Comparison of ENCODE assay signal across 16 cellular contexts in the genomic region with DNA sequence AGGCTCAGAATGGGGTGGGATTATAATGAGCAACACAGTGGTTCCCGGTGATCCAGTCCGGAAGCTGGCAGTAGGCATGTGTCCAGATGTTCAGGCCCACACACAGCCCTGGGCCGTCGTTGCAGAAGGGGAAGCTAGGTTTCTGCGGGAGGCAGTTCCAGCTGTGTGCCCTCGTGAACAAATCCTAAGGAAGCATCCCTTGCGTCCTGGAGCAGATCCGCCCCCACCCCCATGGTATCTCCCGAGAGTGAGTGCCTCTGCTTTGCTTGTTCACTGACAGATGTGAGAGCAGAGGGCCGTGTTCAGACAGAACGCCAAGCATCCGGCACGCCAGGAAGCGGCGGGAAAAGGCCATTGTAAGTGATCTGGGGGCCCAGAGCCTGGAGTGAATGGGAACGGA.
DNase-seq lines count a peak whose midpoint lies in the region; ATAC-seq, FAIRE-seq and TF ChIP-seq lines count a peak whose summit lies in the region.
"Had no signal": no experiment of that assay in that cellular context is flagged by ENCODE, and none has a peak within 500 bp of the region (broad histone marks: within the 10 kb centered on the region; RNA-seq: fewer than 3 reads in every experiment).

No MANE protein-coding gene starts in this region.

- H3K36me3 ChIP-seq in heart left ventricle (peaks cover 0 to 98% (median 82%) of the 10 kb centered on the region in 9 donors), endothelial cell of umbilical vein (ENCODE audit: control insufficient read depth in 2 of 2, extremely low read depth in 1 of 2, insufficient read depth in 2 of 2, low read length in 2 of 2) (no peaks in the 10 kb centered on the region), lung (ENCODE audit: control insufficient read depth in 2 of 2, insufficient read depth in 2 of 2, low read length in 2 of 2) (peaks cover 0 to 1% of the 10 kb centered on the region in 2 donors), upper lobe of right lung (no peaks in the 10 kb centered on the region)
- H3K36me3 ChIP-seq: colonic mucosa, prostate gland had no signal

- TF ChIP-seq CTCF in heart left ventricle (IDR thresholded peaks at IDR 0.05): no peak
- TF ChIP-seq CTCF in endothelial cell of umbilical vein (IDR thresholded peaks at IDR 0.05; ENCODE audit: extremely low read depth in 1 of 2, insufficient read depth in 1 of 2, low read depth in 1 of 2, low read length in 2 of 2): no peak
- TF ChIP-seq CTCF in lung (IDR thresholded peaks at IDR 0.05; ENCODE audit: control extremely low read depth, extremely low read depth): no peak
- no peak for TF ChIP-seq CTCF in upper lobe of right lung (IDR thresholded peaks at IDR 0.05)

- no peak overlapping the region for H3K9ac ChIP-seq in endothelial cell of umbilical vein (replicated peaks; ENCODE audit: extremely low read depth, insufficient read depth, low read length)

- DNase-seq in heart left ventricle (no peak), Right ventricle myocardium superior (no peak), endothelial cell of umbilical vein (ENCODE audit: low read depth, low spot score) (no peak), lung (ENCODE audit: low spot score) (no peak), upper lobe of right lung (no peak), KG1 (lab: John Stamatoyannopoulos, UW) (no peak), NCI-H1092 treated with DMSO at 0.1 percent for 48 hours (lab: John Stamatoyannopoulos, UW) (no peak)
- no peak for DNase-seq in activated CD4-positive, alpha-beta T cell treated with anti-CD3 and anti-CD28 coated beads, Interleukin-2, amount 50 U/mL, for 4 hours
- DNase-seq: colonic mucosa, kidney, NCI-H1417, NCI-H2171 treated with DMSO at 0.1 percent for 48 hours had no signal

- H3K9me3 ChIP-seq in heart left ventricle (no peaks in the 10 kb centered on the region), endothelial cell of umbilical vein (replicated peaks; ENCODE audit: control insufficient read depth, insufficient read depth, low read length) (no peaks in the 10 kb centered on the region), lung (ENCODE audit: control insufficient read depth in 2 of 2, insufficient read depth in 1 of 2, low read length in 1 of 2) (no peaks in the 10 kb centered on the region), upper lobe of right lung (no peaks in the 10 kb centered on the region)
- H3K9me3 ChIP-seq: colonic mucosa, prostate gland, stomach, vagina had no signal

- H3K27me3 ChIP-seq in heart left ventricle (no peaks in the 10 kb centered on the region), endothelial cell of umbilical vein (ENCODE audit: control insufficient read depth in 2 of 2, insufficient read depth in 2 of 2, low read length in 2 of 2) (no peaks in the 10 kb centered on the region), lung (ENCODE audit: control insufficient read depth, insufficient read depth) (no peaks in the 10 kb centered on the region), upper lobe of right lung (no peaks in the 10 kb centered on the region)
- H3K27me3 ChIP-seq: colonic mucosa, stomach, vagina had no signal

- H3K79me2 ChIP-seq in endothelial cell of umbilical vein (ENCODE audit: control insufficient read depth, insufficient read depth, low read length): no peaks in the 10 kb centered on the region

- H3K9me1 ChIP-seq in endothelial cell of umbilical vein (replicated peaks; ENCODE audit: control insufficient read depth, extremely low read depth, insufficient read depth, low read length): no peaks in the 10 kb centered on the region

- peak overlapping the region in 11 of 12 donors; percentile 4 to 67 (median 37) for H3K27ac ChIP-seq in heart left ventricle
- no peak overlapping the region for H3K27ac ChIP-seq in endothelial cell of umbilical vein (ENCODE audit: insufficient read depth, low read depth, low read length)
- H3K27ac ChIP-seq in lung (ENCODE audit: low read depth in 1 of 2, low read length in 1 of 2): peak overlapping the region; percentile 51 to 79
- H3K27ac ChIP-seq in upper lobe of right lung: peak overlapping the region; percentile 25
- H3K27ac ChIP-seq: colonic mucosa, epithelial cell of prostate, prostate gland, vagina had no signal

- no peak overlapping the region for H3K4me2 ChIP-seq in endothelial cell of umbilical vein (ENCODE audit: insufficient read depth, low read length)

- TF ChIP-seq POLR2A in heart left ventricle (IDR thresholded peaks at IDR 0.05) (no peak), endothelial cell of umbilical vein (IDR thresholded peaks at IDR 0.05; ENCODE audit: low read depth, low read length) (no peak)

- CTCF ChIA-PET in endothelial cell of umbilical vein (lab: Charles Lee): interaction anchor here (1.2 to 19.7 kb wide), 6 partner anchors 12 to 336 kb away, joined by 4 to 639 read pairs (median 152); partner anchors contain the start of gene SLC26A2

- H3K4me1 ChIP-seq in heart left ventricle (peaks cover 0 to 54% (median 21%) of the 10 kb centered on the region in 12 donors), endothelial cell of umbilical vein (ENCODE audit: control insufficient read depth, extremely low read depth, insufficient read depth, low read length) (peaks cover 10% of the 10 kb centered on the region), lung (ENCODE audit: control insufficient read depth in 2 of 2, insufficient read depth in 2 of 2, low read length in 2 of 2) (peaks cover 0 to 6% of the 10 kb centered on the region in 2 donors), upper lobe of right lung (no peaks in the 10 kb centered on the region)
- H3K4me1 ChIP-seq: colonic mucosa, prostate gland, vagina had no signal

- FAIRE-seq in endothelial cell of umbilical vein (lab: Jason Lieb, UNC): no peak
- FAIRE-seq: kidney had no signal

- intact Hi-C loops in heart left ventricle (cut with DNase I) (loop anchor here in 8 of 10 donors (5.0 to 10.0 kb wide), 4 partner anchors 123 to 375 kb away; partner anchors contain the start of gene SLC26A2 (in 5 of the 8)), Right ventricle myocardium superior (cut with DNase I) (no loop called here), endothelial cell of umbilical vein (cut with micrococcal nuclease) (loop anchor here (1.0 kb wide), 1 partner anchor 14 kb away; no protein-coding TSS in a partner anchor), upper lobe of right lung (cut with DNase I) (loop anchor here (5.0 kb wide), 1 partner anchor 148 kb away; no protein-coding TSS in a partner anchor)

- ATAC-seq in heart left ventricle: peak in 3 of 4 donors; percentile 16 to 29 (median 20)
- ATAC-seq in Right ventricle myocardium superior (ENCODE audit: poor library complexity): no peak
- ATAC-seq in lung (ENCODE audit: insufficient read depth, low FRiP score): peak; percentile 16
- peak; percentile 15 for ATAC-seq in upper lobe of right lung

- H3K4me3 ChIP-seq in heart left ventricle (no peak overlapping the region), endothelial cell of umbilical vein (replicated peaks in 1 of 3; ENCODE audit: insufficient read depth in 1 of 3, low read depth in 1 of 3, low read length in 3 of 3) (no peak overlapping the region), lung (no peak overlapping the region), upper lobe of right lung (no peak overlapping the region)
- H3K4me3 ChIP-seq: colonic mucosa, prostate gland, stomach, vagina had no signal

- dilution Hi-C loops in endothelial cell of umbilical vein (cut with MboI; ENCODE audit: extremely low pct_ligation_motif_present, low sequenced_read_pairs): no loop called here

- 32 to 43% (median 39%) methylated on average over 16 of the region's 16 CpGs for whole genome bisulfite sequencing in heart left ventricle, 4 donors
- 59 to 70% methylated on average over 16 of the region's 16 CpGs for WGBS in lung, 2 donors

- peak overlapping the region; percentile 39 for H2AFZ ChIP-seq in endothelial cell of umbilical vein (ENCODE audit: low read depth, low read length)

- no TSS peak for BruUV-seq in endothelial cell of umbilical vein (replicated peaks; lab: Mats Ljungman, UMichigan)

- POLR2A ChIA-PET in endothelial cell of umbilical vein (lab: Charles Lee): no interaction called here

- no peaks in the 10 kb centered on the region for H4K20me1 ChIP-seq in endothelial cell of umbilical vein (replicated peaks; ENCODE audit: control insufficient read depth, extremely low read depth, insufficient read depth, low read length)

TF ChIP-seq in endothelial cell of umbilical vein, 7 proteins besides CTCF, POLR2A, EP300 and RAD21:
- TF ChIP-seq GATA2 (IDR thresholded peaks at IDR 0.05; ENCODE audit: insufficient read depth, insufficient read length, low read depth, low read length): no peak
- no peak for TF ChIP-seq FOS (IDR thresholded peaks at IDR 0.05; ENCODE audit: borderline replicate concordance, insufficient read depth, low read length)
- TF ChIP-seq POLR2AphosphoS5 (IDR thresholded peaks at IDR 0.05; ENCODE audit: insufficient read depth, low read depth, low read length): no peak
- TF ChIP-seq JUN (IDR thresholded peaks at IDR 0.05; ENCODE audit: borderline replicate concordance, insufficient read depth, insufficient read length, low read depth): no peak
- TF ChIP-seq MAX (IDR thresholded peaks at IDR 0.05; ENCODE audit: insufficient read depth, insufficient read length): no peak
- no peak for TF ChIP-seq MYC (IDR thresholded peaks at IDR 0.05; ENCODE audit: low read depth, low read length)
- TF ChIP-seq EZH2 (IDR thresholded peaks at IDR 0.05; ENCODE audit: borderline replicate concordance, low read depth, low read length, severe bottlenecking): no peak
